23 cellular contexts compared by ENCODE assay signal in genomic region chr3:39372831-39373230, GRCh38. TPM values are rescaled to one million over a fixed set of nuclear protein-coding genes. Genes with fewer than 3 reads are reported as not detected.
"Had no signal": no experiment of that assay in that cellular context is flagged by ENCODE, and none has a peak within 500 bp of the region (broad histone marks: within the 10 kb centered on the region; RNA-seq: fewer than 3 reads in every experiment).

No MANE protein-coding gene starts in this region.

- H3K27ac ChIP-seq: cardiac muscle cell, PC-9, SK-N-MC had no signal

- H2AFZ ChIP-seq: PC-9 had no signal

- H3K36me3 ChIP-seq: cardiac muscle cell had no signal

- DNase-seq: activated B cell treated with CpG ODN at 0.5 μM for 24 hours; activated CD4-positive, alpha-beta T cell treated with anti-CD3 and anti-CD28 coated beads for 1 hour; activated CD4-positive, alpha-beta T cell treated with anti-CD3 and anti-CD28 coated beads, Interleukin-2, amount 10 ng/mL, durations not matched to agents 24 days and 14 days; activated CD4-positive, alpha-beta T cell treated with anti-CD3 and anti-CD28 coated beads, Interleukin-2, amount 50 U/mL, for 48 hours; activated CD8-positive, alpha-beta memory T cell treated with anti-CD3 and anti-CD28 coated beads, Interleukin-2, amount 10 ng/mL, durations not matched to agents 7 days and 5 days; activated effector memory CD4-positive, alpha-beta T cell treated with Interleukin-2 at 50 U/mL for 16 hours; activated naive CD4-positive, alpha-beta T cell; activated T-cell treated with anti-CD3 and anti-CD28 coated beads, Interleukin-2, amount 50 U/mL, for 24 hours; amygdala; NCI-H1105 treated with DMSO at 0.1 percent for 48 hours; NCI-H1436 treated with DMSO at 0.1 percent for 48 hours; NCI-H187; NCI-H2081; NCI-H510A treated with DMSO at 0.1 percent for 48 hours; NCI-H69; PC-9; T-cell; T-helper 2 cell; T1000 had no signal

- H3K27me3 ChIP-seq: cardiac muscle cell had no signal

- H3K4me2 ChIP-seq: PC-9 had no signal

- H3K4me3 ChIP-seq: cardiac muscle cell, PC-9, SK-N-MC had no signal

RNA-seq across cellular contexts. Expression of gene CCR8, which starts 43.3 kb away (rescaled TPM):
- total RNA-seq: activated B cell treated with CpG ODN at 0.5 μM for 24 hours, astrocyte, cardiac muscle cell, PC-9, Right ventricle myocardium inferior had no signal
- polyA plus RNA-seq: cardiac muscle cell had no signal
